1 cellular context compared by ENCODE assay signal in genomic region chr5:154390096-154390495, GRCh38.
TF ChIP-seq lines count a peak whose summit lies in the region.

No MANE protein-coding gene starts in this region.

TF ChIP-seq in HepG2, 621 proteins besides CTCF, POLR2A, EP300 and RAD21:
- TF ChIP-seq DMAP1 (CRISPR knock-in tag; IDR thresholded peaks at IDR 0.05) (no peak), ZFX (CRISPR knock-in tag; IDR thresholded peaks at IDR 0.05; ENCODE audit: low read depth) (no peak), RARG (CRISPR knock-in tag; IDR thresholded peaks at IDR 0.05; ENCODE audit: low read depth) (no peak)
- TF ChIP-seq, protein P1, sequence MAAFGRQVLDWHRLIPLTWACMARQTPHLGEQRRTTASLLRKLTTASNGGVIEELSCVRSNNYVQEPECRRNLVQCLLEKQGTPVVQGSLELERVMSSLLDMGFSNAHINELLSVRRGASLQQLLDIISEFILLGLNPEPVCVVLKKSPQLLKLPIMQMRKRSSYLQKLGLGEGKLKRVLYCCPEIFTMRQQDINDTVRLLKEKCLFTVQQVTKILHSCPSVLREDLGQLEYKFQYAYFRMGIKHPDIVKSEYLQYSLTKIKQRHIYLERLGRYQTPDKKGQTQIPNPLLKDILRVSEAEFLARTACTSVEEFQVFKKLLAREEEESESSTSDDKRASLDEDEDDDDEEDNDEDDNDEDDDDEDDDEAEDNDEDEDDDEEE (CRISPR knock-in tag; IDR thresholded peaks at IDR 0.05): no peak
- TF ChIP-seq, protein P2, sequence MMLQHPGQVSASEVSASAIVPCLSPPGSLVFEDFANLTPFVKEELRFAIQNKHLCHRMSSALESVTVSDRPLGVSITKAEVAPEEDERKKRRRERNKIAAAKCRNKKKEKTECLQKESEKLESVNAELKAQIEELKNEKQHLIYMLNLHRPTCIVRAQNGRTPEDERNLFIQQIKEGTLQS (CRISPR knock-in tag; IDR thresholded peaks at IDR 0.05): no peak
